Comparison of ENCODE assay signal across 2 cellular contexts in genomic region chr20:3667434-3668037, GRCh38.
TF ChIP-seq lines count a peak whose summit lies in the region.

No MANE protein-coding gene starts in this region.

TF ChIP-seq in HepG2, 621 proteins besides CTCF, POLR2A, EP300 and RAD21:
- TF ChIP-seq RBAK (CRISPR knock-in tag; IDR thresholded peaks at IDR 0.05), result peak; percentile 97
- no peak for TF ChIP-seq CSRNP2 (CRISPR knock-in tag; conservative IDR thresholded peaks at IDR 0.05; ENCODE audit: low read depth)

TF ChIP-seq in GM12891, 5 proteins besides CTCF, POLR2A, EP300 and RAD21:
- TF ChIP-seq PAX5 (IDR thresholded peaks at IDR 0.05; ENCODE audit: insufficient read depth, low read length, severe bottlenecking), result no peak
- TF ChIP-seq SPI1 (IDR thresholded peaks at IDR 0.05; ENCODE audit: low read depth, low read length), result no peak
- no peak for TF ChIP-seq POLR2AphosphoS5 (IDR thresholded peaks at IDR 0.05; ENCODE audit: low read depth, low read length)
- no peak for TF ChIP-seq POU2F2 (IDR thresholded peaks at IDR 0.05; ENCODE audit: low read depth, low read length)
